In the genomic region with DNA sequence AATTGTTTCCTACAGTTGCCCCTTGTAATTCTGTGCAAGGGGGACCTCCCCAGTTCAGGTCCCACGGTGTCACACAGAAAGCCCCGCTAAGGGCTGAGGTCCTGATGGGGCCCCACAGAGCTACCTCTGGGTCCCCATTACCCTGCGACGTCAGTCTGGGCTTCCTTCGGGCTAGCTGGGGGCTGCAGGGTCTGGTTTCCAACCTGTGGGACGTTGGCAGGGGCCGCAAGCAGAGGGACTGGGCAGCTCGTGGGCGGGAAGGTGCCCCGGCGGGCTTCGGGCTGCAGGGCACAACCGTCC, we compare ENCODE assay signal across 8 cellular contexts. TPM values are rescaled to one million over a fixed set of nuclear protein-coding genes. Genes with fewer than 3 reads are reported as not detected.
DNase-seq lines count a peak whose midpoint lies in the region; ATAC-seq lines count a peak whose summit lies in the region.

No MANE protein-coding gene starts in this region.

- peak overlapping the region; percentile 78 for H3K27ac Mint-ChIP-seq in activated CD4-positive, alpha-beta memory T cell treated with anti-CD3 and anti-CD28 coated beads, Interleukin-2, amount 10 ng/mL, durations not matched to agents 7 days and 5 days

- peak overlapping the region; percentile 91 for H3K4me3 ChIP-seq in iPS-11a (ENCODE audit: low read depth, low read length)

- H3K4me1 Mint-ChIP-seq in activated CD4-positive, alpha-beta memory T cell treated with anti-CD3 and anti-CD28 coated beads, Interleukin-2, amount 10 ng/mL, durations not matched to agents 7 days and 5 days: peaks cover 33% of the 10 kb centered on the region

- no peaks in the 10 kb centered on the region for H3K9me3 Mint-ChIP-seq in activated CD4-positive, alpha-beta memory T cell treated with anti-CD3 and anti-CD28 coated beads, Interleukin-2, amount 10 ng/mL, durations not matched to agents 7 days and 5 days

- peaks cover 22% of the 10 kb centered on the region for H3K36me3 Mint-ChIP-seq in activated CD4-positive, alpha-beta memory T cell treated with anti-CD3 and anti-CD28 coated beads, Interleukin-2, amount 10 ng/mL, durations not matched to agents 7 days and 5 days (ENCODE audit: low read depth)

- CTCF ChIA-PET in activated CD4-positive, alpha-beta memory T cell treated with anti-CD3 and anti-CD28 coated beads, Interleukin-2, amount 10 ng/mL, durations not matched to agents 7 days and 5 days (lab: Charles Lee): interaction anchor here (0.5 to 3.4 kb wide), 9 partner anchors 8 to 100 kb away, joined by 3 to 29 read pairs (median 5); a partner anchor contains a TSS

- peak overlapping the region; percentile 77 for H3K4me3 Mint-ChIP-seq in activated CD4-positive, alpha-beta memory T cell treated with anti-CD3 and anti-CD28 coated beads, Interleukin-2, amount 10 ng/mL, durations not matched to agents 7 days and 5 days

- ATAC-seq in GM18907 (IDR thresholded peaks at IDR 0.05; ENCODE audit: unreplicated experiment) (peak; percentile 17), HG02884 (IDR thresholded peaks at IDR 0.05; ENCODE audit: unreplicated experiment) (peak; percentile 13), HG03378 (IDR thresholded peaks at IDR 0.05; ENCODE audit: unreplicated experiment) (no peak)
- ATAC-seq in stimulated activated naive CD8-positive, alpha-beta T cell treated with anti-CD3 and anti-CD28 coated beads, Interleukin-15, Interleukin-2, amounts not matched to agents 100 U/mL and 50 U/mL, for 24 hours: peak; percentile 34

- no peak for DNase-seq in activated CD4-positive, alpha-beta memory T cell treated with anti-CD3 and anti-CD28 coated beads, Interleukin-2, amount 10 ng/mL, durations not matched to agents 7 days and 5 days
- peak; percentile 50 for DNase-seq in stimulated activated naive CD8-positive, alpha-beta T cell treated with anti-CD3 and anti-CD28 coated beads, Interleukin-15, Interleukin-2, amounts not matched to agents 100 U/mL and 50 U/mL, for 24 hours
- no peak for DNase-seq in GM03348 (ENCODE audit: low spot score)
- DNase-seq in activated CD4-positive, alpha-beta T cell treated with anti-CD3 and anti-CD28 coated beads, Interleukin-2, amount 50 U/mL, for 48 hours: no peak

- POLR2A ChIA-PET in activated CD4-positive, alpha-beta memory T cell treated with anti-CD3 and anti-CD28 coated beads, Interleukin-2, amount 10 ng/mL, durations not matched to agents 7 days and 5 days (lab: Charles Lee): interaction anchor here (1.1 to 5.9 kb wide), 15 partner anchors 8 to 241 kb away, joined by 3 to 115 read pairs (median 6); a partner anchor contains a TSS

- H3K27me3 Mint-ChIP-seq in activated CD4-positive, alpha-beta memory T cell treated with anti-CD3 and anti-CD28 coated beads, Interleukin-2, amount 10 ng/mL, durations not matched to agents 7 days and 5 days: no peaks in the 10 kb centered on the region

RNA-seq across cellular contexts. Expression of a gene that starts 0.7 kb away (rescaled TPM):
- total RNA-seq in activated CD4-positive, alpha-beta memory T cell treated with anti-CD3 and anti-CD28 coated beads, Interleukin-2, amount 10 ng/mL, durations not matched to agents 7 days and 5 days: 10 to 100 TPM; 31.6 to 33.9 TPM

RNA-seq across cellular contexts. Expression of a gene that starts 11.4 kb away (rescaled TPM):
- 10 to 100 TPM; 67.0 to 71.1 TPM for total RNA-seq in activated CD4-positive, alpha-beta memory T cell treated with anti-CD3 and anti-CD28 coated beads, Interleukin-2, amount 10 ng/mL, durations not matched to agents 7 days and 5 days

RNA-seq across cellular contexts. Expression of a gene that starts 11.8 kb away (rescaled TPM):
- 1,000 to 10,000 TPM; 1,257 to 1,287 TPM for total RNA-seq in activated CD4-positive, alpha-beta memory T cell treated with anti-CD3 and anti-CD28 coated beads, Interleukin-2, amount 10 ng/mL, durations not matched to agents 7 days and 5 days

RNA-seq across cellular contexts. Expression of a gene that starts 27.0 kb away (rescaled TPM):
- 100 to 1,000 TPM; 123 to 125 TPM for total RNA-seq in activated CD4-positive, alpha-beta memory T cell treated with anti-CD3 and anti-CD28 coated beads, Interleukin-2, amount 10 ng/mL, durations not matched to agents 7 days and 5 days

RNA-seq across cellular contexts. Expression of a gene that starts 32.0 kb away (rescaled TPM):
- total RNA-seq in activated CD4-positive, alpha-beta memory T cell treated with anti-CD3 and anti-CD28 coated beads, Interleukin-2, amount 10 ng/mL, durations not matched to agents 7 days and 5 days: 10 to 100 TPM; 34.6 to 35.0 TPM
